In genomic region chr2:236417150-236417549, GRCh38 we compare ENCODE assay signal across 13 cellular contexts.
DNase-seq lines count a peak whose midpoint lies in the region; ATAC-seq and TF ChIP-seq lines count a peak whose summit lies in the region.
"Had no signal": no experiment of that assay in that cellular context is flagged by ENCODE, and none has a peak within 500 bp of the region (broad histone marks: within the 10 kb centered on the region; RNA-seq: fewer than 3 reads in every experiment).

No MANE protein-coding gene starts in this region.

- H3K4me3 Mint-ChIP-seq in type B pancreatic cell, result no peak overlapping the region
- H3K4me3 Mint-ChIP-seq in stimulated activated memory B cell treated with anti-CD40 and anti-IgM and Interleukin-4, amounts not matched to agents 10 μg/mL and 1 μg/mL and 100 μg/mL, for 72 hours, result no peak overlapping the region
- H3K4me3 Mint-ChIP-seq: CD4-positive, alpha-beta memory T cell had no signal

- H3K9me3 Mint-ChIP-seq in type B pancreatic cell, result peaks cover 9% of the 10 kb centered on the region
- peaks cover 4% of the 10 kb centered on the region for H3K9me3 Mint-ChIP-seq in stimulated activated memory B cell treated with anti-CD40 and anti-IgM and Interleukin-4, amounts not matched to agents 10 μg/mL and 1 μg/mL and 100 μg/mL, for 72 hours

- H3K36me3 Mint-ChIP-seq in type B pancreatic cell, result peaks cover 4% of the 10 kb centered on the region
- no peaks in the 10 kb centered on the region for H3K36me3 Mint-ChIP-seq in stimulated activated memory B cell treated with anti-CD40 and anti-IgM and Interleukin-4, amounts not matched to agents 10 μg/mL and 1 μg/mL and 100 μg/mL, for 72 hours

- H3K27ac Mint-ChIP-seq in type B pancreatic cell, result no peak overlapping the region
- H3K27ac Mint-ChIP-seq in stimulated activated memory B cell treated with anti-CD40 and anti-IgM and Interleukin-4, amounts not matched to agents 10 μg/mL and 1 μg/mL and 100 μg/mL, for 72 hours, result no peak overlapping the region
- H3K27ac Mint-ChIP-seq: CD4-positive, alpha-beta memory T cell had no signal

- TF ChIP-seq CTCF in type B pancreatic cell (conservative IDR thresholded peaks at IDR 0.05), result no peak

- no peak for ATAC-seq in stimulated activated memory B cell treated with anti-CD40 and anti-IgM and Interleukin-4, amounts not matched to agents 10 μg/mL and 1 μg/mL and 100 μg/mL, for 72 hours

- H3K27me3 Mint-ChIP-seq in type B pancreatic cell, result no peaks in the 10 kb centered on the region
- H3K27me3 Mint-ChIP-seq in stimulated activated memory B cell treated with anti-CD40 and anti-IgM and Interleukin-4, amounts not matched to agents 10 μg/mL and 1 μg/mL and 100 μg/mL, for 72 hours, result peaks cover 36% of the 10 kb centered on the region

- peaks cover 8% of the 10 kb centered on the region for H3K4me1 Mint-ChIP-seq in type B pancreatic cell (ENCODE audit: unreplicated experiment)
- no peaks in the 10 kb centered on the region for H3K4me1 Mint-ChIP-seq in stimulated activated memory B cell treated with anti-CD40 and anti-IgM and Interleukin-4, amounts not matched to agents 10 μg/mL and 1 μg/mL and 100 μg/mL, for 72 hours

- DNase-seq in DMS79 treated with DMSO at 0.1 percent for 48 hours (lab: John Stamatoyannopoulos, UW) (peak; percentile 60), SK-N-DZ (ENCODE audit: low spot score) (peak; percentile 2), left kidney (ENCODE audit: low read depth, low spot score) (peak; percentile 97), type B pancreatic cell (ENCODE audit: extremely low spot score, unreplicated experiment) (peak; percentile 63), GM03348 (ENCODE audit: low spot score) (no peak)
- DNase-seq in activated T-cell treated with anti-CD3 and anti-CD28 coated beads, Interleukin-2, amount 50 U/mL, for 1 hour, result no peak
- DNase-seq: BE2C; CD4-positive, alpha-beta memory T cell; DND-41; GDM1; GM23248; IMR-90 had no signal

Comparison
In these comparisons a context has a peak if more than half of its experiments do, and no peak if none do; other contexts are left out.
1. DNase-seq: peak in DMS79 treated with DMSO at 0.1 percent for 48 hours (single experiment), SK-N-DZ (single experiment), left kidney (single experiment) and type B pancreatic cell (single experiment); none in activated T-cell treated with anti-CD3 and anti-CD28 coated beads, Interleukin-2, amount 50 U/mL, for 1 hour (single experiment) and GM03348 (single experiment).